In genomic region chr3:186603159-186603558, GRCh38 we compare ENCODE assay signal across 2 cellular contexts.
A peak's percentile ranks its signal among the peaks of the same experiment; 100 is the strongest.
TF ChIP-seq lines count a peak whose summit lies in the region.

No MANE protein-coding gene starts in this region.

TF ChIP-seq in GM23338, 12 proteins besides CTCF, POLR2A, EP300 and RAD21:
- TF ChIP-seq EZH2phosphoT487 (IDR thresholded peaks at IDR 0.05; ENCODE audit: unreplicated experiment) (no peak), ZNF331 (CRISPR knock-in tag; IDR thresholded peaks at IDR 0.05; ENCODE audit: low read depth) (no peak), REST (IDR thresholded peaks at IDR 0.05; ENCODE audit: unreplicated experiment) (no peak)
TF ChIP-seq in GM23338: peak in this region for 0.

TF ChIP-seq in HepG2, 621 proteins besides CTCF, POLR2A, EP300 and RAD21:
- TF ChIP-seq SOX5 (CRISPR knock-in tag; IDR thresholded peaks at IDR 0.05; ENCODE audit: borderline replicate concordance) (no peak), GPN1 (CRISPR knock-in tag; IDR thresholded peaks at IDR 0.05; ENCODE audit: borderline replicate concordance) (no peak), SPEN (CRISPR knock-in tag; IDR thresholded peaks at IDR 0.05; ENCODE audit: low read depth) (no peak), MED13 (CRISPR knock-in tag; IDR thresholded peaks at IDR 0.05) (no peak), RBM22 (optimal IDR thresholded peaks at IDR 0.05; ENCODE audit: low read length) (no peak), PBX3 (CRISPR knock-in tag; IDR thresholded peaks at IDR 0.05; ENCODE audit: borderline replicate concordance) (no peak), HDAC2 (CRISPR knock-in tag; IDR thresholded peaks at IDR 0.05) (0 out of 2 replicates have a peak, but pooled peaks have one; percentile 13), PHF5A (CRISPR knock-in tag; IDR thresholded peaks at IDR 0.05; ENCODE audit: low read depth, unreplicated experiment) (no peak), ETV5 (CRISPR knock-in tag; IDR thresholded peaks at IDR 0.05; ENCODE audit: borderline replicate concordance) (peak; percentile 20; the same call in 1 of the 2 replicates), PAWR (CRISPR knock-in tag; IDR thresholded peaks at IDR 0.05; ENCODE audit: borderline replicate concordance) (no peak), ZFP36L1 (CRISPR knock-in tag; IDR thresholded peaks at IDR 0.05) (no peak), ZNF251 (CRISPR knock-in tag; IDR thresholded peaks at IDR 0.05) (no peak), HNF1B (CRISPR knock-in tag; IDR thresholded peaks at IDR 0.05) (no peak), ZNF263 (CRISPR knock-in tag; IDR thresholded peaks at IDR 0.05) (no peak), CENPX (CRISPR knock-in tag; IDR thresholded peaks at IDR 0.05) (no peak), ZNF792 (CRISPR knock-in tag; IDR thresholded peaks at IDR 0.05) (no peak), MATR3 (CRISPR knock-in tag; IDR thresholded peaks at IDR 0.05) (no peak), ZNF615 (CRISPR knock-in tag; IDR thresholded peaks at IDR 0.05; ENCODE audit: borderline replicate concordance) (no peak), ZNF713 (CRISPR knock-in tag; IDR thresholded peaks at IDR 0.05) (no peak), TFDP1 (CRISPR knock-in tag; IDR thresholded peaks at IDR 0.05; ENCODE audit: borderline replicate concordance) (no peak), TRAFD1 (CRISPR knock-in tag; IDR thresholded peaks at IDR 0.05; ENCODE audit: borderline replicate concordance) (0 out of 2 replicates have a peak, but pooled peaks have one; percentile 11), POGK (CRISPR knock-in tag; conservative IDR thresholded peaks at IDR 0.05) (no peak), IKZF4 (CRISPR knock-in tag; IDR thresholded peaks at IDR 0.05; ENCODE audit: borderline replicate concordance, low read depth, not compliant biosample characterization) (no peak), ZNF331 (CRISPR knock-in tag; IDR thresholded peaks at IDR 0.05) (no peak), ZBTB38 (CRISPR knock-in tag; IDR thresholded peaks at IDR 0.05) (peak; percentile 84), GABPA (IDR thresholded peaks at IDR 0.05; ENCODE audit: low read depth, low read length) (no peak), GABPA (CRISPR knock-in tag; IDR thresholded peaks at IDR 0.05; ENCODE audit: low read depth) (peak; percentile 68; the same call in 1 of the 2 replicates), ZNF558 (CRISPR knock-in tag; IDR thresholded peaks at IDR 0.05; ENCODE audit: borderline replicate concordance) (no peak), ZBTB3 (CRISPR knock-in tag; IDR thresholded peaks at IDR 0.05; ENCODE audit: borderline replicate concordance, low read depth) (no peak), ERF (CRISPR knock-in tag; IDR thresholded peaks at IDR 0.05) (no peak), ATRX (CRISPR knock-in tag; IDR thresholded peaks at IDR 0.05; ENCODE audit: borderline replicate concordance) (no peak), RXRB (CRISPR knock-in tag; IDR thresholded peaks at IDR 0.05; ENCODE audit: borderline replicate concordance) (peak; percentile 45; the same call in 1 of the 2 replicates), POLR2AphosphoS5 (IDR thresholded peaks at IDR 0.05; ENCODE audit: low read depth, low read length) (no peak), CENPBD1 (CRISPR knock-in tag; IDR thresholded peaks at IDR 0.05; ENCODE audit: borderline replicate concordance, low read depth) (no peak), MED1 (CRISPR knock-in tag; IDR thresholded peaks at IDR 0.05) (peak; percentile 77), ELF3 (CRISPR knock-in tag; IDR thresholded peaks at IDR 0.05) (peak; percentile 37; the same call in 1 of the 2 replicates), NRL (CRISPR knock-in tag; IDR thresholded peaks at IDR 0.05; ENCODE audit: borderline replicate concordance) (no peak), MIXL1 (CRISPR knock-in tag; IDR thresholded peaks at IDR 0.05) (no peak), ZKSCAN8 (CRISPR knock-in tag; IDR thresholded peaks at IDR 0.05; ENCODE audit: borderline replicate concordance) (no peak), ATF3 (CRISPR knock-in tag; IDR thresholded peaks at IDR 0.05) (no peak), HOXA3 (CRISPR knock-in tag; IDR thresholded peaks at IDR 0.05) (peak; percentile 16; the same call in 1 of the 2 replicates), PRMT3 (CRISPR knock-in tag; IDR thresholded peaks at IDR 0.05; ENCODE audit: borderline replicate concordance, low read depth) (no peak), ZNF772 (CRISPR knock-in tag; IDR thresholded peaks at IDR 0.05) (no peak), RFXANK (CRISPR knock-in tag; IDR thresholded peaks at IDR 0.05) (no peak), GRHL1 (CRISPR knock-in tag; conservative IDR thresholded peaks at IDR 0.05) (no peak), PAF1 (CRISPR knock-in tag; IDR thresholded peaks at IDR 0.05) (no peak), FOXA3 (CRISPR knock-in tag; IDR thresholded peaks at IDR 0.05) (peak; percentile 24; the same call in 1 of the 2 replicates), TARDBP (CRISPR knock-in tag; IDR thresholded peaks at IDR 0.05) (no peak), ZBTB10 (CRISPR knock-in tag; IDR thresholded peaks at IDR 0.05; ENCODE audit: borderline replicate concordance) (no peak), ZNF18 (CRISPR knock-in tag; IDR thresholded peaks at IDR 0.05; ENCODE audit: insufficient replicate concordance) (peak; percentile 40), CERS6 (CRISPR knock-in tag; IDR thresholded peaks at IDR 0.05) (no peak)
TF ChIP-seq in HepG2: peak in this region for 11.
